1 cellular context compared by ENCODE assay signal in the genomic region with DNA sequence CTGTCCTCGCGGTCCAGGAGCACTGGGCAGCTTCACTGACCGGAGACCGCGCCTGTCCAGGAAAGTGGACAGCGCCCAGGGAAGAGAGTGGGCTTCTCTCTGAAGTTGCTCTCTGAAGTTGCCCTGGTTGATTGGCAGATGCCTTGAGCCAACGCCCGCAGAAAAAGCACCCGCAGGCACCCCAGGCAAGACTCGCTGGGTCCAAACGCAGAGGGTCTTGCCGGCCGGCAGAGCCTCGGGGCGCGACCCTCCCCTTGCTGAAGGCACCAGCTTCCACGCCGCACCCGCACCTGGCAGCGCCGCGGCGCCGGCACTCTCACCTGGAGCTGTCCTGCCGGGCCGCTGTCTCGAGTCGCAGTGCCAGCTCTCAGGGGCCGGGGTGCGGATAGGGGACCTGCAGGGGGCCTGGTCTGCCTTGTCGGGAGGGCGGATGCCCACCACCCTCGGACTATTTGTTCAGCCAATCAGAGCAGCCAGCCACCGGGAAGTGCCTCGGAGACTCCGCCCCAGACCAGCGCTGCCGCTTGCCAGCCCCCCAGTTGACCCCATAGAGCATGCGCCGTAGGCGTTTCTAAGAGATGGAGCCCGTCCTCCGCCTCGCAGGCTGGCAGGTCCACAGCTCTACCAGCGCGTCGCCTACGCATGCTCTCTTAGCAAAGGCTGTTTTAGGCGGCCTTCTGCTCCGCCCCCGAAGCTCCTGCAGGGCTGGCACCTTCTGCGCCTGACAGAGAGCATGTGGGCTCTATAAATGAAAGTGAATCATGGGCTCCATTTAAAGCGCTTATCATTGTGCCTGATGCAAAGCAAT.
A peak's percentile ranks its signal among the peaks of the same experiment; 100 is the strongest.
TF ChIP-seq lines count a peak whose summit lies in the region.

A gene (minus strand): TSS at position 359 of the 808 bp plus-strand sequence. CDS start 4,127 bp downstream, outside the sequence.

TF ChIP-seq in HepG2, 621 proteins besides CTCF, POLR2A, EP300 and RAD21 (continued from another document and continues in another):
- TF ChIP-seq, protein P1, sequence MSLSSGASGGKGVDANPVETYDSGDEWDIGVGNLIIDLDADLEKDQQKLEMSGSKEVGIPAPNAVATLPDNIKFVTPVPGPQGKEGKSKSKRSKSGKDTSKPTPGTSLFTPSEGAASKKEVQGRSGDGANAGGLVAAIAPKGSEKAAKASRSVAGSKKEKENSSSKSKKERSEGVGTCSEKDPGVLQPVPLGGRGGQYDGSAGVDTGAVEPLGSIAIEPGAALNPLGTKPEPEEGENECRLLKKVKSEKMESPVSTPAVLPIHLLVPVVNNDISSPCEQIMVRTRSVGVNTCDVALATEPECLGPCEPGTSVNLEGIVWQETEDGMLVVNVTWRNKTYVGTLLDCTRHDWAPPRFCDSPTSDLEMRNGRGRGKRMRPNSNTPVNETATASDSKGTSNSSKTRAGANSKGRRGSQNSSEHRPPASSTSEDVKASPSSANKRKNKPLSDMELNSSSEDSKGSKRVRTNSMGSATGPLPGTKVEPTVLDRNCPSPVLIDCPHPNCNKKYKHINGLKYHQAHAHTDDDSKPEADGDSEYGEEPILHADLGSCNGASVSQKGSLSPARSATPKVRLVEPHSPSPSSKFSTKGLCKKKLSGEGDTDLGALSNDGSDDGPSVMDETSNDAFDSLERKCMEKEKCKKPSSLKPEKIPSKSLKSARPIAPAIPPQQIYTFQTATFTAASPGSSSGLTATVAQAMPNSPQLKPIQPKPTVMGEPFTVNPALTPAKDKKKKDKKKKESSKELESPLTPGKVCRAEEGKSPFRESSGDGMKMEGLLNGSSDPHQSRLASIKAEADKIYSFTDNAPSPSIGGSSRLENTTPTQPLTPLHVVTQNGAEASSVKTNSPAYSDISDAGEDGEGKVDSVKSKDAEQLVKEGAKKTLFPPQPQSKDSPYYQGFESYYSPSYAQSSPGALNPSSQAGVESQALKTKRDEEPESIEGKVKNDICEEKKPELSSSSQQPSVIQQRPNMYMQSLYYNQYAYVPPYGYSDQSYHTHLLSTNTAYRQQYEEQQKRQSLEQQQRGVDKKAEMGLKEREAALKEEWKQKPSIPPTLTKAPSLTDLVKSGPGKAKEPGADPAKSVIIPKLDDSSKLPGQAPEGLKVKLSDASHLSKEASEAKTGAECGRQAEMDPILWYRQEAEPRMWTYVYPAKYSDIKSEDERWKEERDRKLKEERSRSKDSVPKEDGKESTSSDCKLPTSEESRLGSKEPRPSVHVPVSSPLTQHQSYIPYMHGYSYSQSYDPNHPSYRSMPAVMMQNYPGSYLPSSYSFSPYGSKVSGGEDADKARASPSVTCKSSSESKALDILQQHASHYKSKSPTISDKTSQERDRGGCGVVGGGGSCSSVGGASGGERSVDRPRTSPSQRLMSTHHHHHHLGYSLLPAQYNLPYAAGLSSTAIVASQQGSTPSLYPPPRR (CRISPR knock-in tag; IDR thresholded peaks at IDR 0.05; ENCODE audit: borderline replicate concordance): 0 out of 2 replicates have a peak, but pooled peaks have one; percentile 17
- TF ChIP-seq ZNF124 (CRISPR knock-in tag; IDR thresholded peaks at IDR 0.05): no peak
- TF ChIP-seq, protein P2, sequence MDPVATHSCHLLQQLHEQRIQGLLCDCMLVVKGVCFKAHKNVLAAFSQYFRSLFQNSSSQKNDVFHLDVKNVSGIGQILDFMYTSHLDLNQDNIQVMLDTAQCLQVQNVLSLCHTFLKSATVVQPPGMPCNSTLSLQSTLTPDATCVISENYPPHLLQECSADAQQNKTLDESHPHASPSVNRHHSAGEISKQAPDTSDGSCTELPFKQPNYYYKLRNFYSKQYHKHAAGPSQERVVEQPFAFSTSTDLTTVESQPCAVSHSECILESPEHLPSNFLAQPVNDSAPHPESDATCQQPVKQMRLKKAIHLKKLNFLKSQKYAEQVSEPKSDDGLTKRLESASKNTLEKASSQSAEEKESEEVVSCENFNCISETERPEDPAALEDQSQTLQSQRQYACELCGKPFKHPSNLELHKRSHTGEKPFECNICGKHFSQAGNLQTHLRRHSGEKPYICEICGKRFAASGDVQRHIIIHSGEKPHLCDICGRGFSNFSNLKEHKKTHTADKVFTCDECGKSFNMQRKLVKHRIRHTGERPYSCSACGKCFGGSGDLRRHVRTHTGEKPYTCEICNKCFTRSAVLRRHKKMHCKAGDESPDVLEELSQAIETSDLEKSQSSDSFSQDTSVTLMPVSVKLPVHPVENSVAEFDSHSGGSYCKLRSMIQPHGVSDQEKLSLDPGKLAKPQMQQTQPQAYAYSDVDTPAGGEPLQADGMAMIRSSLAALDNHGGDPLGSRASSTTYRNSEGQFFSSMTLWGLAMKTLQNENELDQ (CRISPR knock-in tag; IDR thresholded peaks at IDR 0.05; ENCODE audit: borderline replicate concordance): no peak
- no peak for TF ChIP-seq BCL6 (CRISPR knock-in tag; IDR thresholded peaks at IDR 0.05)
- no peak for TF ChIP-seq NCOA1 (CRISPR knock-in tag; IDR thresholded peaks at IDR 0.05)
- peak; percentile 35; the same call in 1 of the 2 replicates for TF ChIP-seq ARHGAP35 (CRISPR knock-in tag; IDR thresholded peaks at IDR 0.05; ENCODE audit: borderline replicate concordance)
- TF ChIP-seq ATF7 (IDR thresholded peaks at IDR 0.05): no peak
- 0 out of 2 replicates have a peak, but pooled peaks have one; percentile 52 for TF ChIP-seq ATF7 (CRISPR knock-in tag; IDR thresholded peaks at IDR 0.05)
- TF ChIP-seq HDAC1 (CRISPR knock-in tag; IDR thresholded peaks at IDR 0.05): peak; percentile 58; the same call in 1 of the 2 replicates
- TF ChIP-seq ZNF572 (CRISPR knock-in tag; IDR thresholded peaks at IDR 0.05): no peak
- no peak for TF ChIP-seq ZFP41 (CRISPR knock-in tag; IDR thresholded peaks at IDR 0.05; ENCODE audit: borderline replicate concordance)
- TF ChIP-seq CEBPG (CRISPR knock-in tag; IDR thresholded peaks at IDR 0.05): no peak
- no peak for TF ChIP-seq ZNF510 (CRISPR knock-in tag; IDR thresholded peaks at IDR 0.05; ENCODE audit: low read depth)
- TF ChIP-seq ZNF546 (CRISPR knock-in tag; conservative IDR thresholded peaks at IDR 0.05): no peak
- no peak for TF ChIP-seq CENPT (CRISPR knock-in tag; IDR thresholded peaks at IDR 0.05; ENCODE audit: low read depth)
- no peak for TF ChIP-seq ZIK1 (CRISPR knock-in tag; IDR thresholded peaks at IDR 0.05; ENCODE audit: borderline replicate concordance, low read depth)
- no peak for TF ChIP-seq NFRKB (IDR thresholded peaks at IDR 0.05)
- TF ChIP-seq ZNF20 (CRISPR knock-in tag; IDR thresholded peaks at IDR 0.05): no peak
- TF ChIP-seq, protein P3, sequence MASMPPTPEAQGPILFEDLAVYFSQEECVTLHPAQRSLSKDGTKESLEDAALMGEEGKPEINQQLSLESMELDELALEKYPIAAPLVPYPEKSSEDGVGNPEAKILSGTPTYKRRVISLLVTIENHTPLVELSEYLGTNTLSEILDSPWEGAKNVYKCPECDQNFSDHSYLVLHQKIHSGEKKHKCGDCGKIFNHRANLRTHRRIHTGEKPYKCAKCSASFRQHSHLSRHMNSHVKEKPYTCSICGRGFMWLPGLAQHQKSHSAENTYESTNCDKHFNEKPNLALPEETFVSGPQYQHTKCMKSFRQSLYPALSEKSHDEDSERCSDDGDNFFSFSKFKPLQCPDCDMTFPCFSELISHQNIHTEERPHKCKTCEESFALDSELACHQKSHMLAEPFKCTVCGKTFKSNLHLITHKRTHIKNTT (CRISPR knock-in tag; IDR thresholded peaks at IDR 0.05): no peak
- no peak for TF ChIP-seq ZNF530 (CRISPR knock-in tag; IDR thresholded peaks at IDR 0.05; ENCODE audit: low read depth)
- TF ChIP-seq JARID2 (CRISPR knock-in tag; IDR thresholded peaks at IDR 0.05; ENCODE audit: insufficient replicate concordance): no peak
- TF ChIP-seq PRPF4 (IDR thresholded peaks at IDR 0.05; ENCODE audit: low read depth, low read length, poor library complexity, severe bottlenecking): no peak
- no peak for TF ChIP-seq ZNF317 (CRISPR knock-in tag; IDR thresholded peaks at IDR 0.05)
- no peak for TF ChIP-seq ZMYM2 (CRISPR knock-in tag; IDR thresholded peaks at IDR 0.05)
- TF ChIP-seq PCBP1 (IDR thresholded peaks at IDR 0.05; ENCODE audit: borderline replicate concordance, low read depth, low read length): no peak
- no peak for TF ChIP-seq ZNF792 (CRISPR knock-in tag; IDR thresholded peaks at IDR 0.05)
- TF ChIP-seq ZNF331 (CRISPR knock-in tag; IDR thresholded peaks at IDR 0.05): 0 out of 2 replicates have a peak, but pooled peaks have one; percentile 26
- no peak for TF ChIP-seq PRMT3 (CRISPR knock-in tag; IDR thresholded peaks at IDR 0.05; ENCODE audit: borderline replicate concordance, low read depth)
- TF ChIP-seq, protein P4, sequence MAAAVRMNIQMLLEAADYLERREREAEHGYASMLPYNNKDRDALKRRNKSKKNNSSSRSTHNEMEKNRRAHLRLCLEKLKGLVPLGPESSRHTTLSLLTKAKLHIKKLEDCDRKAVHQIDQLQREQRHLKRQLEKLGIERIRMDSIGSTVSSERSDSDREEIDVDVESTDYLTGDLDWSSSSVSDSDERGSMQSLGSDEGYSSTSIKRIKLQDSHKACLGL (CRISPR knock-in tag; IDR thresholded peaks at IDR 0.05): peak; percentile 76; the same call in 1 of the 2 replicates
- TF ChIP-seq ZNF7 (CRISPR knock-in tag; IDR thresholded peaks at IDR 0.05): no peak
- no peak; the same call in 1 of the 2 replicates for TF ChIP-seq RARA (CRISPR knock-in tag; IDR thresholded peaks at IDR 0.05)
- TF ChIP-seq ZNF354B (CRISPR knock-in tag; IDR thresholded peaks at IDR 0.05): no peak
- TF ChIP-seq, protein P5, sequence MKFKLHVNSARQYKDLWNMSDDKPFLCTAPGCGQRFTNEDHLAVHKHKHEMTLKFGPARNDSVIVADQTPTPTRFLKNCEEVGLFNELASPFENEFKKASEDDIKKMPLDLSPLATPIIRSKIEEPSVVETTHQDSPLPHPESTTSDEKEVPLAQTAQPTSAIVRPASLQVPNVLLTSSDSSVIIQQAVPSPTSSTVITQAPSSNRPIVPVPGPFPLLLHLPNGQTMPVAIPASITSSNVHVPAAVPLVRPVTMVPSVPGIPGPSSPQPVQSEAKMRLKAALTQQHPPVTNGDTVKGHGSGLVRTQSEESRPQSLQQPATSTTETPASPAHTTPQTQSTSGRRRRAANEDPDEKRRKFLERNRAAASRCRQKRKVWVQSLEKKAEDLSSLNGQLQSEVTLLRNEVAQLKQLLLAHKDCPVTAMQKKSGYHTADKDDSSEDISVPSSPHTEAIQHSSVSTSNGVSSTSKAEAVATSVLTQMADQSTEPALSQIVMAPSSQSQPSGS (CRISPR knock-in tag; IDR thresholded peaks at IDR 0.05): no peak
- no peak; the same call in 1 of the 2 replicates for TF ChIP-seq NFKBIZ (CRISPR knock-in tag; IDR thresholded peaks at IDR 0.05)
- TF ChIP-seq ZKSCAN5 (CRISPR knock-in tag; IDR thresholded peaks at IDR 0.05): no peak
- no peak for TF ChIP-seq HOXD1 (CRISPR knock-in tag; IDR thresholded peaks at IDR 0.05)
- TF ChIP-seq RAD51 (IDR thresholded peaks at IDR 0.05; ENCODE audit: borderline replicate concordance): no peak
- TF ChIP-seq ZNF83 (CRISPR knock-in tag; IDR thresholded peaks at IDR 0.05; ENCODE audit: borderline replicate concordance): peak; percentile 75; the same call in 1 of the 2 replicates
- peak; percentile 72 for TF ChIP-seq AGO1 (IDR thresholded peaks at IDR 0.05; ENCODE audit: low read depth, low read length, poor library complexity, severe bottlenecking)
- no peak for TF ChIP-seq ZNF282 (IDR thresholded peaks at IDR 0.05; ENCODE audit: partially characterized antibody)
- TF ChIP-seq ZNF652 (CRISPR knock-in tag; IDR thresholded peaks at IDR 0.05; ENCODE audit: borderline replicate concordance, low read depth): no peak
- TF ChIP-seq, protein P6, sequence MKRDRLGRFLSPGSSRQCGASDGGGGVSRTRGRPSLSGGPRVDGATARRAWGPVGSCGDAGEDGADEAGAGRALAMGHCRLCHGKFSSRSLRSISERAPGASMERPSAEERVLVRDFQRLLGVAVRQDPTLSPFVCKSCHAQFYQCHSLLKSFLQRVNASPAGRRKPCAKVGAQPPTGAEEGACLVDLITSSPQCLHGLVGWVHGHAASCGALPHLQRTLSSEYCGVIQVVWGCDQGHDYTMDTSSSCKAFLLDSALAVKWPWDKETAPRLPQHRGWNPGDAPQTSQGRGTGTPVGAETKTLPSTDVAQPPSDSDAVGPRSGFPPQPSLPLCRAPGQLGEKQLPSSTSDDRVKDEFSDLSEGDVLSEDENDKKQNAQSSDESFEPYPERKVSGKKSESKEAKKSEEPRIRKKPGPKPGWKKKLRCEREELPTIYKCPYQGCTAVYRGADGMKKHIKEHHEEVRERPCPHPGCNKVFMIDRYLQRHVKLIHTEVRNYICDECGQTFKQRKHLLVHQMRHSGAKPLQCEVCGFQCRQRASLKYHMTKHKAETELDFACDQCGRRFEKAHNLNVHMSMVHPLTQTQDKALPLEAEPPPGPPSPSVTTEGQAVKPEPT (CRISPR knock-in tag; IDR thresholded peaks at IDR 0.05; ENCODE audit: low read depth): no peak
- TF ChIP-seq ZZZ3 (CRISPR knock-in tag; IDR thresholded peaks at IDR 0.05; ENCODE audit: borderline replicate concordance): no peak
- no peak for TF ChIP-seq ZNF468 (CRISPR knock-in tag; IDR thresholded peaks at IDR 0.05)
- TF ChIP-seq, protein P7, sequence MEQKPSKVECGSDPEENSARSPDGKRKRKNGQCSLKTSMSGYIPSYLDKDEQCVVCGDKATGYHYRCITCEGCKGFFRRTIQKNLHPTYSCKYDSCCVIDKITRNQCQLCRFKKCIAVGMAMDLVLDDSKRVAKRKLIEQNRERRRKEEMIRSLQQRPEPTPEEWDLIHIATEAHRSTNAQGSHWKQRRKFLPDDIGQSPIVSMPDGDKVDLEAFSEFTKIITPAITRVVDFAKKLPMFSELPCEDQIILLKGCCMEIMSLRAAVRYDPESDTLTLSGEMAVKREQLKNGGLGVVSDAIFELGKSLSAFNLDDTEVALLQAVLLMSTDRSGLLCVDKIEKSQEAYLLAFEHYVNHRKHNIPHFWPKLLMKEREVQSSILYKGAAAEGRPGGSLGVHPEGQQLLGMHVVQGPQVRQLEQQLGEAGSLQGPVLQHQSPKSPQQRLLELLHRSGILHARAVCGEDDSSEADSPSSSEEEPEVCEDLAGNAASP (CRISPR knock-in tag; IDR thresholded peaks at IDR 0.05; ENCODE audit: borderline replicate concordance): no peak
- no peak for TF ChIP-seq ATRX (CRISPR knock-in tag; IDR thresholded peaks at IDR 0.05; ENCODE audit: borderline replicate concordance)
- TF ChIP-seq NR2F2 (IDR thresholded peaks at IDR 0.05; ENCODE audit: borderline replicate concordance, low read depth): no peak
- TF ChIP-seq IKZF4 (CRISPR knock-in tag; IDR thresholded peaks at IDR 0.05; ENCODE audit: borderline replicate concordance, low read depth, not compliant biosample characterization): no peak
- TF ChIP-seq ZNF724P (CRISPR knock-in tag; IDR thresholded peaks at IDR 0.05; ENCODE audit: borderline replicate concordance): no peak
- TF ChIP-seq, protein P8, sequence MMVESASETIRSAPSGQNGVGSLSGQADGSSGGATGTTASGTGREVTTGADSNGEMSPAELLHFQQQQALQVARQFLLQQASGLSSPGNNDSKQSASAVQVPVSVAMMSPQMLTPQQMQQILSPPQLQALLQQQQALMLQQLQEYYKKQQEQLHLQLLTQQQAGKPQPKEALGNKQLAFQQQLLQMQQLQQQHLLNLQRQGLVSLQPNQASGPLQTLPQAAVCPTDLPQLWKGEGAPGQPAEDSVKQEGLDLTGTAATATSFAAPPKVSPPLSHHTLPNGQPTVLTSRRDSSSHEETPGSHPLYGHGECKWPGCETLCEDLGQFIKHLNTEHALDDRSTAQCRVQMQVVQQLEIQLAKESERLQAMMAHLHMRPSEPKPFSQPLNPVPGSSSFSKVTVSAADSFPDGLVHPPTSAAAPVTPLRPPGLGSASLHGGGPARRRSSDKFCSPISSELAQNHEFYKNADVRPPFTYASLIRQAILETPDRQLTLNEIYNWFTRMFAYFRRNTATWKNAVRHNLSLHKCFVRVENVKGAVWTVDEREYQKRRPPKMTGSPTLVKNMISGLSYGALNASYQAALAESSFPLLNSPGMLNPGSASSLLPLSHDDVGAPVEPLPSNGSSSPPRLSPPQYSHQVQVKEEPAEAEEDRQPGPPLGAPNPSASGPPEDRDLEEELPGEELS (CRISPR knock-in tag; IDR thresholded peaks at IDR 0.05): 0 out of 2 replicates have a peak, but pooled peaks have one; percentile 4
- no peak for TF ChIP-seq ZSCAN12 (CRISPR knock-in tag; IDR thresholded peaks at IDR 0.05)
- no peak for TF ChIP-seq JUN (CRISPR knock-in tag; IDR thresholded peaks at IDR 0.05)
